27 cellular contexts compared by ENCODE assay signal in the genomic region with DNA sequence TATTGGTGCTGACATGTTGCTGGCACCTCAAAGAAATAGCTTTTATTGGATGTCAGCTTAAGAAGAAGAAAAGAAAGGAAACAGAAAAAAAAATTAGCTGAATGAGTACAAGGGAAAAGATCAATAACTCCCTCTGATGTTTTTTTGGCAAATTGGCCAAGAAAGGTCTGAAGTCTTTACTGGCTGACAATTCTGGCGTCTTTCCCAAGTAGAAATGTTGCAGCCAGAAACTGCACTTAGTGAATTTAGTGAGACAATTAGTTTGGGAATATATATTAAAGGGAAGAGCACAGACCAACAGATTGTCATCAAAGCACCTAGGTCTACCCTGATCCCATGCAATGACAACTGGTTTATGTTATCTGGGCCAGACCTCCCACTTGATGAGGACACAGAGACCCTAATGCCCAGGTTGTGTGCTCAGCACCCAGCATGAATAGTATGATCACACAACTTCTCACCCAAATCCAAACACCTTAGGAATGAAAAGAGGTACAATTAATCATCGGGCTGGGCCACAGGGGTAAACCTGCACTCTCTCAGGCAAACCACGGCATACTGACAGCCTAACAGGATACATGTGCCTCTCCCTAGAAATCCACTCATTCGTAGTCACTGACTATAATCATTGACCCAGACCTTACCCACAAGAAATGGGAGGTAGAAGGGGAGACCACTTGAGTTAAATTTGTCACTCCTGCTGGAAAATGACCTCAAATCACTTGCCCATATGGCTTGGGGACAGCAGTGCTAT.
DNase-seq lines count a peak whose midpoint lies in the region; ATAC-seq and TF ChIP-seq lines count a peak whose summit lies in the region.
"Had no signal": no experiment of that assay in that cellular context is flagged by ENCODE, and none has a peak within 500 bp of the region (broad histone marks: within the 10 kb centered on the region; RNA-seq: fewer than 3 reads in every experiment).

No MANE protein-coding gene starts in this region.

- no peak overlapping the region for H4K8ac ChIP-seq in neuronal stem cell (ENCODE audit: low read depth, low read length)

- 75 to 80% methylated on average over 4 of the region's 4 CpGs for WGBS in testis, 2 donors
- WGBS in neuronal stem cell (ENCODE audit: extremely low coverage in 2 of 2, insufficient read length in 2 of 2, insufficient replicate concordance in 1 of 2), 2 donors = no CpG with 5 or more reads among the region's 4 CpGs

- POLR2A ChIA-PET in CD4-positive, alpha-beta T cell (lab: Charles Lee) = no interaction called here
- POLR2A ChIA-PET in naive thymus-derived CD4-positive, alpha-beta T cell (lab: Charles Lee) = interaction anchor here (0.6 kb wide), 1 partner anchor 230 kb away, joined by 3 read pairs; no protein-coding TSS in a partner anchor

- H3K9me2 ChIP-seq in GM23338 (ENCODE audit: insufficient read depth) = peaks cover 6% of the 10 kb centered on the region; the same call in 1 of the 2 replicates

- no peaks in the 10 kb centered on the region for H3K4me1 ChIP-seq in GM23338 (ENCODE audit: insufficient read depth)
- H3K4me1 ChIP-seq in naive thymus-derived CD4-positive, alpha-beta T cell (ENCODE audit: control insufficient read depth in 2 of 2, insufficient read depth in 2 of 2, low read length in 2 of 2) = peaks cover 0 to 7% of the 10 kb centered on the region in 2 donors
- H3K4me1 ChIP-seq in testis = no peaks in the 10 kb centered on the region
- peaks cover 0 to 8% of the 10 kb centered on the region in 2 donors for H3K4me1 ChIP-seq in neuronal stem cell (ENCODE audit: control insufficient read depth in 2 of 2, insufficient read depth in 1 of 2, low read depth in 1 of 2, low read length in 2 of 2)
- H3K4me1 ChIP-seq: left lung, SJCRH30 had no signal

- intact Hi-C loops in CD4-positive, alpha-beta T cell (cut with DNase I, micrococcal nuclease) = loop anchor here in 1 of 2 experiments (5.0 kb wide), 1 partner anchor 232 kb away; no protein-coding TSS in a partner anchor
- intact Hi-C loops in naive thymus-derived CD4-positive, alpha-beta T cell (cut with micrococcal nuclease) = loop anchor here in 1 of 2 donors (5.0 kb wide), 2 partner anchors 102 to 232 kb away; no protein-coding TSS in a partner anchor
- intact Hi-C loops in testis (cut with DNase I; ENCODE audit: low total_unique reads) = no loop called here

- no peak overlapping the region for H3K23ac ChIP-seq in neuronal stem cell (ENCODE audit: low read depth, low read length, poor library complexity)

- no peaks in the 10 kb centered on the region for H3K9me3 Mint-ChIP-seq in CD4-positive, alpha-beta T cell
- no peaks in the 10 kb centered on the region for H3K9me3 Mint-ChIP-seq in GM23338
- H3K9me3 Mint-ChIP-seq in naive thymus-derived CD4-positive, alpha-beta T cell = no peaks in the 10 kb centered on the region
- H3K9me3 Mint-ChIP-seq: activated B cell treated with CpG ODN at 0.5 μM for 24 hours had no signal

- ATAC-seq in CD4-positive, alpha-beta T cell (ENCODE audit: poor library complexity) = no peak
- no peak for ATAC-seq in GM23338
- ATAC-seq in naive thymus-derived CD4-positive, alpha-beta T cell = no peak
- ATAC-seq: left lung had no signal

- H3K27me3 Mint-ChIP-seq in CD4-positive, alpha-beta T cell = no peaks in the 10 kb centered on the region
- H3K27me3 Mint-ChIP-seq in GM23338 (ENCODE audit: insufficient read depth, low read depth, poor library complexity) = no peaks in the 10 kb centered on the region
- H3K27me3 Mint-ChIP-seq in naive thymus-derived CD4-positive, alpha-beta T cell = peaks cover 0 to 3% (median 0%) of the 10 kb centered on the region in 5 donors
- H3K27me3 Mint-ChIP-seq: activated B cell treated with CpG ODN at 0.5 μM for 24 hours had no signal

- no peaks in the 10 kb centered on the region for H3K27me3 ChIP-seq in CD4-positive, alpha-beta T cell (ENCODE audit: control insufficient read depth, insufficient read depth, low read length)
- H3K27me3 ChIP-seq in GM23338 (ENCODE audit: insufficient read depth) (no peaks in the 10 kb centered on the region), testis (no peaks in the 10 kb centered on the region), neuronal stem cell (ENCODE audit: control insufficient read depth in 3 of 3, insufficient read depth in 3 of 3, low read depth in 1 of 3, low read length in 3 of 3) (no peaks in the 10 kb centered on the region)
- H3K27me3 ChIP-seq in naive thymus-derived CD4-positive, alpha-beta T cell (ENCODE audit: control insufficient read depth in 2 of 2, insufficient read depth in 2 of 2, low read length in 2 of 2) = no peaks in the 10 kb centered on the region
- H3K27me3 ChIP-seq: BLaER1 treated with 17β-estradiol and CSF1 and Interleukin-3, amounts not matched to agents 10 nM and 100 nM; brain microvascular endothelial cell; left lung; right atrium auricular region; SJCRH30; spleen; tibial nerve had no signal

- no peak for DNase-seq in CD4-positive, alpha-beta T cell
- DNase-seq in GM23338 (ENCODE audit: low spot score) (no peak), astrocyte of the hippocampus (ENCODE audit: low read depth, low spot score) (peak; percentile 21), testis (no peak), SKM-1 treated with dmso at 0.1 percent for 144 hours (lab: John Stamatoyannopoulos, UW; ENCODE audit: unreplicated experiment) (no peak), neuronal stem cell (ENCODE audit: low spot score) (no peak)
- DNase-seq in naive thymus-derived CD4-positive, alpha-beta T cell = no peak
- DNase-seq: activated B cell treated with CpG ODN at 0.5 μM for 24 hours; activated CD4-positive, alpha-beta T cell treated with anti-CD3 and anti-CD28 coated beads, Interleukin-2, amount 50 U/mL, for 48 hours; activated CD8-positive, alpha-beta memory T cell treated with anti-CD3 and anti-CD28 coated beads, Interleukin-2, amount 50 U/mL, for 4 hours; activated naive CD4-positive, alpha-beta T cell treated with Interleukin-2 at 50 U/mL for 16 hours; amniotic stem cell; brain microvascular endothelial cell; cerebellar nuclear complex; H7; hippocampal formation; left lung; mesenchymal stem cell; NCI-H1092 treated with DMSO at 0.1 percent for 48 hours; NCI-H2029 treated with DMSO at 0.1 percent for 48 hours; NCI-H226; SJCRH30; spleen; stimulated activated CD8-positive, alpha-beta memory T cell treated with anti-CD3 and anti-CD28 coated beads, Interleukin-4, amount 100 ng/mL, for 48 hours had no signal

- no peaks in the 10 kb centered on the region for H3K9me3 ChIP-seq in CD4-positive, alpha-beta T cell (ENCODE audit: control insufficient read depth, low read length)
- H3K9me3 ChIP-seq in naive thymus-derived CD4-positive, alpha-beta T cell (ENCODE audit: control insufficient read depth in 2 of 3, low read length in 3 of 3) = no peaks in the 10 kb centered on the region
- no peaks in the 10 kb centered on the region for H3K9me3 ChIP-seq in testis
- no peaks in the 10 kb centered on the region for H3K9me3 ChIP-seq in neuronal stem cell (replicated peaks in 1 of 2; ENCODE audit: control insufficient read depth in 2 of 2, insufficient read depth in 1 of 2, low read depth in 1 of 2, low read length in 2 of 2)
- H3K9me3 ChIP-seq: left lung, right atrium auricular region, SJCRH30, spleen, tibial nerve had no signal

- no peak overlapping the region for H2AK5ac ChIP-seq in neuronal stem cell (ENCODE audit: low read depth, low read length)

- CTCF ChIA-PET in CD4-positive, alpha-beta T cell (lab: Charles Lee) = no interaction called here
- CTCF ChIA-PET in naive thymus-derived CD4-positive, alpha-beta T cell (lab: Charles Lee) = no interaction called here

- H3K79me1 ChIP-seq in neuronal stem cell (ENCODE audit: low read depth, low read length) = no peaks in the 10 kb centered on the region

- H3K14ac ChIP-seq in neuronal stem cell (ENCODE audit: low read length) = no peak overlapping the region

- H3K27ac Mint-ChIP-seq in CD4-positive, alpha-beta T cell = peak overlapping the region; percentile 91
- H3K27ac Mint-ChIP-seq in GM23338 = no peak overlapping the region
- H3K27ac Mint-ChIP-seq in naive thymus-derived CD4-positive, alpha-beta T cell = peak overlapping the region in 5 of 9 donors; percentile 14 to 78 (median 56)
- H3K27ac Mint-ChIP-seq: activated B cell treated with CpG ODN at 0.5 μM for 24 hours had no signal

- no peak overlapping the region for H2BK12ac ChIP-seq in neuronal stem cell (ENCODE audit: low read length)

- no peak overlapping the region for H3K18ac ChIP-seq in neuronal stem cell (ENCODE audit: low read length)

- H3K36me3 ChIP-seq in GM23338 (ENCODE audit: insufficient read depth) (no peaks in the 10 kb centered on the region), testis (ENCODE audit: low read depth, missing control alignments) (no peaks in the 10 kb centered on the region), neuronal stem cell (replicated peaks in 1 of 2; ENCODE audit: control insufficient read depth in 2 of 2, insufficient read depth in 2 of 2, low read length in 2 of 2) (no peaks in the 10 kb centered on the region)
- H3K36me3 ChIP-seq in naive thymus-derived CD4-positive, alpha-beta T cell (ENCODE audit: control insufficient read depth in 2 of 3, insufficient read depth in 3 of 3, low read length in 3 of 3) = no peaks in the 10 kb centered on the region
- H3K36me3 ChIP-seq: BLaER1 treated with 17β-estradiol and CSF1 and Interleukin-3, amounts not matched to agents 10 nM and 100 nM; brain microvascular endothelial cell; left lung; right atrium auricular region; SJCRH30; spleen; tibial nerve had no signal

- H3K36me3 Mint-ChIP-seq in CD4-positive, alpha-beta T cell (ENCODE audit: low read depth) = no peaks in the 10 kb centered on the region
- no peaks in the 10 kb centered on the region for H3K36me3 Mint-ChIP-seq in GM23338 (ENCODE audit: low read depth)
- peaks cover 0 to 4% (median 0%) of the 10 kb centered on the region in 5 donors for H3K36me3 Mint-ChIP-seq in naive thymus-derived CD4-positive, alpha-beta T cell

- H4K91ac ChIP-seq in neuronal stem cell (ENCODE audit: low read depth, low read length, poor library complexity) = no peak overlapping the region

- H3K4me2 ChIP-seq in GM23338 = no peak overlapping the region
- no peak overlapping the region for H3K4me2 ChIP-seq in neuronal stem cell (ENCODE audit: insufficient read depth, low read length, poor library complexity, severe bottlenecking)

- no peak for TF ChIP-seq POLR2A in testis (IDR thresholded peaks at IDR 0.05)

- H2BK15ac ChIP-seq in neuronal stem cell (ENCODE audit: low read length) = no peak overlapping the region

- no peak overlapping the region for H3K4ac ChIP-seq in neuronal stem cell (ENCODE audit: low read length)

- no peaks in the 10 kb centered on the region for H4K20me1 ChIP-seq in GM23338 (replicated peaks; ENCODE audit: insufficient read depth)
- H4K20me1 ChIP-seq: BLaER1 treated with 17β-estradiol and CSF1 and Interleukin-3, amounts not matched to agents 10 nM and 100 nM had no signal

- H3K4me3 Mint-ChIP-seq in CD4-positive, alpha-beta T cell = no peak overlapping the region
- no peak overlapping the region for H3K4me3 Mint-ChIP-seq in GM23338
- peak overlapping the region in 1 of 10 donors; percentile 68 for H3K4me3 Mint-ChIP-seq in naive thymus-derived CD4-positive, alpha-beta T cell
- H3K4me3 Mint-ChIP-seq: activated B cell treated with CpG ODN at 0.5 μM for 24 hours had no signal

- no peaks in the 10 kb centered on the region for H3K79me2 ChIP-seq in GM23338 (replicated peaks; ENCODE audit: insufficient read depth)

- no peak for TF ChIP-seq CTCF in CD4-positive, alpha-beta T cell (IDR thresholded peaks at IDR 0.05)
- no peak for TF ChIP-seq CTCF in GM23338 (conservative IDR thresholded peaks at IDR 0.05; ENCODE audit: low read depth in 2 of 2)
- no peak for TF ChIP-seq CTCF in testis (IDR thresholded peaks at IDR 0.05)

- H2AFZ ChIP-seq in GM23338 (0 out of 2 replicates have a peak overlapping the region, but pooled peaks have one; percentile 23), neuronal stem cell (ENCODE audit: low read length) (no peak overlapping the region)

- no peak overlapping the region for H3K27ac ChIP-seq in CD4-positive, alpha-beta T cell (ENCODE audit: low read depth, low read length)
- H3K27ac ChIP-seq in GM23338 (ENCODE audit: low read depth) (no peak overlapping the region), testis (no peak overlapping the region), neuronal stem cell (replicated peaks; ENCODE audit: low read length) (no peak overlapping the region)
- H3K27ac ChIP-seq in naive thymus-derived CD4-positive, alpha-beta T cell (ENCODE audit: low read depth, low read length) = no peak overlapping the region
- H3K27ac ChIP-seq: brain microvascular endothelial cell, left lung, right atrium auricular region, SJCRH30 had no signal

- H3K4me1 Mint-ChIP-seq in CD4-positive, alpha-beta T cell (ENCODE audit: low read depth) = peaks cover 52% of the 10 kb centered on the region
- peaks cover 4% of the 10 kb centered on the region; the same call in 1 of the 3 replicates for H3K4me1 Mint-ChIP-seq in GM23338
- peaks cover 9 to 63% (median 38%) of the 10 kb centered on the region in 7 donors for H3K4me1 Mint-ChIP-seq in naive thymus-derived CD4-positive, alpha-beta T cell

- H2BK120ac ChIP-seq in neuronal stem cell (ENCODE audit: low read depth, low read length) = no peak overlapping the region

- no peak overlapping the region for H3K9ac ChIP-seq in neuronal stem cell (ENCODE audit: low read depth, low read length, poor library complexity)
- H3K9ac ChIP-seq: BLaER1 treated with 17β-estradiol and CSF1 and Interleukin-3, amounts not matched to agents 10 nM and 100 nM had no signal

- H3K4me3 ChIP-seq in GM23338 (no peak overlapping the region), testis (no peak overlapping the region), neuronal stem cell (ENCODE audit: low read length in 2 of 2) (no peak overlapping the region)
- H3K4me3 ChIP-seq in naive thymus-derived CD4-positive, alpha-beta T cell (ENCODE audit: low read length) = no peak overlapping the region
- H3K4me3 ChIP-seq: BLaER1 treated with 17β-estradiol and CSF1 and Interleukin-3, amounts not matched to agents 10 nM and 100 nM; left lung; right atrium auricular region; SJCRH30; spleen; tibial nerve had no signal

- no peak overlapping the region for H2BK5ac ChIP-seq in neuronal stem cell (ENCODE audit: low read length)

- H3F3A ChIP-seq in GM23338 (replicated peaks; ENCODE audit: low read depth) = no peaks in the 10 kb centered on the region
